In the genomic region with DNA sequence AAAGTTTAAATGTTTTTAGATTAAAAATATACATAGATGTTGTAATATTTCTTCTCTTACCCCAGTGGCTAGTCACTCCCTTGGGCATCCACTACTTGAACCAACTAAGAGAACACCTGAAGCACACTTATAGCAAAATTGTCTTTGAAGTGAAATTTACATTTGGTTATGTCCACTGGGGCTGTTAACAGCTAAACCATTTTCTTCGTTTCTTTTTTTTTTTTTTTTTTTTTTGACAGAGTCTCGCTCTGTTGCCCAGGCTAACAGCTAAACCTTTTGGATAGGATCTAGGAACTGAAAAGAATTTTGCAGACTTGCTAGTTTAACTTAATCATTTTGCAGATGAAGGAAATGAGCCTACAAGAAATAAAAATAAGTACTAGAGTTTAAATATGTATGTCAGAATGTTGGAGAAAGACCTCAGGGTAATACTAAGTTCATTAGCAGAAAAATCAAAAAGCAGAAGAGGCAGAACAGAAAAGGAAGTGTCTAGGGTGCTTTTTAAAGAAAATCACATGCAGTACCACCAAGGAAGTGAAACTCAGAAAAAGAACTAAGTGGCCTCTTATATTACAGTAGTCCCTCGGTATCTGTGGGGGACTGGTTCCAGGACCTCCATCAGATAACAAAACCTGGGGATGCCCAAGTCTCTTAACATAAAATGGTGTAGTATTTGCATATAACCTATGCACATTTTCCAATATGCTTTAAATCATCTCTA, we compare ENCODE assay signal across 10 cellular contexts. TPM values are rescaled to one million over a fixed set of nuclear protein-coding genes. Genes with fewer than 3 reads are reported as not detected.
DNase-seq lines count a peak whose midpoint lies in the region; ATAC-seq, FAIRE-seq and TF ChIP-seq lines count a peak whose summit lies in the region.
"Had no signal": no experiment of that assay in that cellular context is flagged by ENCODE, and none has a peak within 500 bp of the region (broad histone marks: within the 10 kb centered on the region; RNA-seq: fewer than 3 reads in every experiment).

No MANE protein-coding gene starts in this region.

- H3K36me3 Mint-ChIP-seq in activated naive CD4-positive, alpha-beta T cell treated with anti-CD3 and anti-CD28 coated beads for 36 hours (ENCODE audit: low read depth) = peaks cover 23% of the 10 kb centered on the region

- peaks cover 54% of the 10 kb centered on the region for H3F3A ChIP-seq in SU-DHL-6 (ENCODE audit: insufficient read depth)

- peak overlapping the region; percentile 50 for H3K4me3 ChIP-seq in SU-DHL-6 (ENCODE audit: insufficient read depth, low read length, poor library complexity, severe bottlenecking)
- H3K4me3 ChIP-seq: ovary had no signal

- peak; percentile 75 for ATAC-seq in HG03045 (IDR thresholded peaks at IDR 0.05; ENCODE audit: unreplicated experiment)

- peaks cover 46% of the 10 kb centered on the region for H3K36me3 ChIP-seq in SU-DHL-6 (ENCODE audit: low read length)
- H3K36me3 ChIP-seq: ovary had no signal

- CTCF ChIA-PET in activated naive CD4-positive, alpha-beta T cell treated with anti-CD3 and anti-CD28 coated beads for 36 hours (lab: Charles Lee) = no interaction called here

- no peaks in the 10 kb centered on the region for H3K9me3 ChIP-seq in SU-DHL-6 (ENCODE audit: insufficient read depth, low read length)
- H3K9me3 ChIP-seq: ovary had no signal

- no peak overlapping the region for H3K4me3 Mint-ChIP-seq in activated naive CD4-positive, alpha-beta T cell treated with anti-CD3 and anti-CD28 coated beads for 36 hours

- TF ChIP-seq CTCF in SU-DHL-6 (IDR thresholded peaks at IDR 0.05; ENCODE audit: insufficient read depth, low read length, poor library complexity, severe bottlenecking) = no peak

- H4K20me1 ChIP-seq in SU-DHL-6 (ENCODE audit: low read depth, low read length) = no peaks in the 10 kb centered on the region

- FAIRE-seq in GM19239 (lab: Jason Lieb, UNC) = peak; percentile 89

- no peaks in the 10 kb centered on the region for H3K9me3 Mint-ChIP-seq in activated naive CD4-positive, alpha-beta T cell treated with anti-CD3 and anti-CD28 coated beads for 36 hours

- H3K9me2 ChIP-seq in SU-DHL-6 (replicated peaks; ENCODE audit: insufficient read depth, low read length) = no peaks in the 10 kb centered on the region

- H3K79me2 ChIP-seq in SU-DHL-6 (ENCODE audit: insufficient read depth, low read length) = peaks cover 16% of the 10 kb centered on the region

- H2AFZ ChIP-seq in SU-DHL-6 (ENCODE audit: low read depth, low read length, severe bottlenecking) = no peak overlapping the region

- H3K27me3 Mint-ChIP-seq in activated naive CD4-positive, alpha-beta T cell treated with anti-CD3 and anti-CD28 coated beads for 36 hours (ENCODE audit: low read depth) = no peaks in the 10 kb centered on the region

- intact Hi-C loops in activated naive CD4-positive, alpha-beta T cell treated with anti-CD3 and anti-CD28 coated beads for 36 hours (cut with micrococcal nuclease) = no loop called here

- peak overlapping the region; percentile 100 for H3K27ac ChIP-seq in SU-DHL-6 (ENCODE audit: low read depth, low read length)
- H3K27ac ChIP-seq: ovary had no signal

- peak overlapping the region; percentile 54 for H3K9ac ChIP-seq in SU-DHL-6 (ENCODE audit: low read length)

- peak; percentile 83 for DNase-seq in CD1c-positive myeloid dendritic cell (ENCODE audit: extremely low spot score)
- no peak for DNase-seq in GM19239 (ENCODE audit: insufficient read length, low spot score)
- DNase-seq in NCI-H146 (lab: John Stamatoyannopoulos, UW) = no peak
- DNase-seq in NCI-H748 treated with DMSO at 0.1 percent for 48 hours (lab: John Stamatoyannopoulos, UW) = no peak
- no peak for DNase-seq in activated naive CD4-positive, alpha-beta T cell treated with anti-CD3 and anti-CD28 coated beads for 36 hours
- DNase-seq in T1000 (lab: John Stamatoyannopoulos, UW) = no peak
- DNase-seq: activated CD4-positive, alpha-beta T cell treated with anti-CD3 and anti-CD28 coated beads, Interleukin-2, amount 50 U/mL, for 1 hour; ovary had no signal

- peaks cover 29% of the 10 kb centered on the region for H3K4me1 Mint-ChIP-seq in activated naive CD4-positive, alpha-beta T cell treated with anti-CD3 and anti-CD28 coated beads for 36 hours (ENCODE audit: low read depth)

- peak overlapping the region; percentile 93 for H3K4me2 ChIP-seq in SU-DHL-6 (ENCODE audit: low read depth, low read length, poor library complexity, severe bottlenecking)

- H3K27ac Mint-ChIP-seq in activated naive CD4-positive, alpha-beta T cell treated with anti-CD3 and anti-CD28 coated beads for 36 hours = no peak overlapping the region

- no peaks in the 10 kb centered on the region for H3K27me3 ChIP-seq in SU-DHL-6 (ENCODE audit: low read length)
- H3K27me3 ChIP-seq: ovary had no signal

RNA-seq across cellular contexts. Expression of gene DRAM2, which starts 11.8 kb away (rescaled TPM):
- 10 to 100 TPM; 27.7 to 31.1 TPM for total RNA-seq in activated naive CD4-positive, alpha-beta T cell treated with anti-CD3 and anti-CD28 coated beads for 36 hours

RNA-seq across cellular contexts. Expression of gene CEPT1, which starts 11.9 kb away (rescaled TPM):
- total RNA-seq in activated naive CD4-positive, alpha-beta T cell treated with anti-CD3 and anti-CD28 coated beads for 36 hours = 10 to 100 TPM; 29.0 to 30.3 TPM
